ENCODE assay signal across 8 cellular contexts in the genomic region with DNA sequence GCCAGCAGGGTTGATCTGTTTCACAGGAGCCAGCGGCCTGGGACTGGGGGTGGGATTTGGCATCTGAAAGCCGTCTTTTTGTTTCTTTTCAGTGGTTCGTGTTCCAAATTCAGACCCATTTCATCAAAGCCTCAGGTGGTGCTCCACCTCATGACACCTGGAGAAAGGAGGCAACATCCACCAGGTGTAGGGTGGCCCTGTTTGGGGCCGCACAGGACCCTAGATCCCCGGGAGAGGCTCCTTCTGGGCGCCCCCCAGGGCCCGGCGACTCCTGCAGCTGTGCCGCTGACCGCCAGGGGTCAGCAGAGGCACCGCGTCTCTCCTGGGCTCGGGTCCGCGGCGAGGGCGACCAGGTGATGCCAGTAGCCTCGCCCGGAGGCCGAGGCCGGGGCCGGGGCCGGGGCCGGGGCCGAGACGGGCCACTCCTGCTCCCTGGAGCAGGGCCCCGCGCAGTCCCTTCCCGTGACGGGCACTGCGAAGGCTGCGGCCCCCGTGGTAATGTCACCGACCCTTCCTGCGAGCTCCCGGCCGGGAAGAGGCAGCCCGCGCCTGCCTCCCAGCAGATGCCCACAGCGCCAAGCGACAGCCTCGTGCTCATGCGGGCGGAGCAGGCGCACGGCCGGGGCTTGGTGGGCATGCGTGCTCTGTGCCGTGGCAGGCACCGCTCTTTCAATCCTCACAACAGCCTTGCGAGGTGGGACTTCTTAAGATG.
A peak's percentile ranks its signal among the peaks of the same experiment; 100 is the strongest.
DNase-seq lines count a peak whose midpoint lies in the region; ATAC-seq and TF ChIP-seq lines count a peak whose summit lies in the region.

No MANE protein-coding gene starts in this region.

- no peaks in the 10 kb centered on the region for H3K27me3 ChIP-seq in osteoblast (ENCODE audit: insufficient read depth, low read length)

- DNase-seq in activated gamma-delta T cell treated with Interleukin-2 at 50 U/mL for 16 hours, result peak; percentile 32
- no peak for DNase-seq in activated gamma-delta T cell (lab: John Stamatoyannopoulos, UW)
- peak; percentile 43 for DNase-seq in activated CD8-positive, alpha-beta T cell treated with anti-CD3 and anti-CD28 coated beads, Interleukin-2, amount 10 ng/mL, durations not matched to agents 7 days and 5 days
- DNase-seq in fibroblast of villous mesenchyme (ENCODE audit: low read depth), result peak; percentile 1
- DNase-seq in osteoblast (ENCODE audit: insufficient read length, low spot score, missing footprints), result peak; percentile 97
- DNase-seq in putamen (ENCODE audit: low spot score), result no peak

- no peaks in the 10 kb centered on the region for H3K4me1 Mint-ChIP-seq in activated CD8-positive, alpha-beta T cell treated with anti-CD3 and anti-CD28 coated beads, Interleukin-2, amount 10 ng/mL, durations not matched to agents 7 days and 5 days (ENCODE audit: low read depth)

- peak overlapping the region; percentile 65 for H2AFZ ChIP-seq in osteoblast (ENCODE audit: low read length)

- H3K4me1 ChIP-seq in osteoblast (ENCODE audit: insufficient read depth, low read length), result no peaks in the 10 kb centered on the region

- POLR2A ChIA-PET in activated CD8-positive, alpha-beta T cell treated with anti-CD3 and anti-CD28 coated beads, Interleukin-2, amount 10 ng/mL, durations not matched to agents 7 days and 5 days (lab: Charles Lee), result no interaction called here

- TF ChIP-seq CTCF in fibroblast of villous mesenchyme (IDR thresholded peaks at IDR 0.05; ENCODE audit: insufficient read depth, low read depth, low read length) (peak; percentile 65), osteoblast (IDR thresholded peaks at IDR 0.05; ENCODE audit: extremely low read depth, low read depth, low read length) (peak; percentile 69)

- no peaks in the 10 kb centered on the region for H3K27me3 Mint-ChIP-seq in activated CD8-positive, alpha-beta T cell treated with anti-CD3 and anti-CD28 coated beads, Interleukin-2, amount 10 ng/mL, durations not matched to agents 7 days and 5 days (ENCODE audit: low read depth)

- TF ChIP-seq RAD21 in Ishikawa (IDR thresholded peaks at IDR 0.05; ENCODE audit: low read depth), result peak; percentile 60

- TF ChIP-seq EP300 in Ishikawa (IDR thresholded peaks at IDR 0.05; ENCODE audit: borderline replicate concordance), result no peak

- no peaks in the 10 kb centered on the region for H3K36me3 Mint-ChIP-seq in activated CD8-positive, alpha-beta T cell treated with anti-CD3 and anti-CD28 coated beads, Interleukin-2, amount 10 ng/mL, durations not matched to agents 7 days and 5 days (ENCODE audit: low read depth)

- no peak overlapping the region for H3K27ac ChIP-seq in osteoblast (ENCODE audit: low read depth, low read length)

- H4K20me1 ChIP-seq in osteoblast (ENCODE audit: insufficient read depth, low read length), result no peaks in the 10 kb centered on the region

- H3K36me3 ChIP-seq in osteoblast (ENCODE audit: insufficient read depth, low read length), result no peaks in the 10 kb centered on the region

- no peaks in the 10 kb centered on the region for H3K79me2 ChIP-seq in osteoblast (ENCODE audit: insufficient read depth, low read length)

- CTCF ChIA-PET in activated CD8-positive, alpha-beta T cell treated with anti-CD3 and anti-CD28 coated beads, Interleukin-2, amount 10 ng/mL, durations not matched to agents 7 days and 5 days (lab: Charles Lee), result no interaction called here

- H3K4me3 ChIP-seq in fibroblast of villous mesenchyme (ENCODE audit: low read depth, low read length), result no peak overlapping the region
- peak overlapping the region; percentile 44 for H3K4me3 ChIP-seq in osteoblast (ENCODE audit: insufficient read depth, low read length)

- ATAC-seq in activated CD8-positive, alpha-beta T cell treated with anti-CD3 and anti-CD28 coated beads, Interleukin-2, amount 10 ng/mL, durations not matched to agents 7 days and 5 days, result peak; percentile 78
- no peak for ATAC-seq in HG03378 (IDR thresholded peaks at IDR 0.05; ENCODE audit: unreplicated experiment)

- H3K4me2 ChIP-seq in osteoblast (ENCODE audit: insufficient read depth, low read length), result peak overlapping the region; percentile 59

- no peak overlapping the region for H3K4me3 Mint-ChIP-seq in activated CD8-positive, alpha-beta T cell treated with anti-CD3 and anti-CD28 coated beads, Interleukin-2, amount 10 ng/mL, durations not matched to agents 7 days and 5 days

- no peaks in the 10 kb centered on the region for H3K9me3 Mint-ChIP-seq in activated CD8-positive, alpha-beta T cell treated with anti-CD3 and anti-CD28 coated beads, Interleukin-2, amount 10 ng/mL, durations not matched to agents 7 days and 5 days (ENCODE audit: insufficient read depth)

- H3K9me3 ChIP-seq in osteoblast (ENCODE audit: low read depth, low read length), result no peaks in the 10 kb centered on the region

- no peak overlapping the region for H3K27ac Mint-ChIP-seq in activated CD8-positive, alpha-beta T cell treated with anti-CD3 and anti-CD28 coated beads, Interleukin-2, amount 10 ng/mL, durations not matched to agents 7 days and 5 days

TF ChIP-seq in Ishikawa, 13 proteins besides CTCF, POLR2A, EP300 and RAD21:
- TF ChIP-seq TAF1 (IDR thresholded peaks at IDR 0.05; ENCODE audit: low read depth) (peak; percentile 12; the same call in 1 of the 2 replicates), ZBTB7A (IDR thresholded peaks at IDR 0.05; ENCODE audit: low read depth) (peak; percentile 62)
- TF ChIP-seq, protein P1, sequence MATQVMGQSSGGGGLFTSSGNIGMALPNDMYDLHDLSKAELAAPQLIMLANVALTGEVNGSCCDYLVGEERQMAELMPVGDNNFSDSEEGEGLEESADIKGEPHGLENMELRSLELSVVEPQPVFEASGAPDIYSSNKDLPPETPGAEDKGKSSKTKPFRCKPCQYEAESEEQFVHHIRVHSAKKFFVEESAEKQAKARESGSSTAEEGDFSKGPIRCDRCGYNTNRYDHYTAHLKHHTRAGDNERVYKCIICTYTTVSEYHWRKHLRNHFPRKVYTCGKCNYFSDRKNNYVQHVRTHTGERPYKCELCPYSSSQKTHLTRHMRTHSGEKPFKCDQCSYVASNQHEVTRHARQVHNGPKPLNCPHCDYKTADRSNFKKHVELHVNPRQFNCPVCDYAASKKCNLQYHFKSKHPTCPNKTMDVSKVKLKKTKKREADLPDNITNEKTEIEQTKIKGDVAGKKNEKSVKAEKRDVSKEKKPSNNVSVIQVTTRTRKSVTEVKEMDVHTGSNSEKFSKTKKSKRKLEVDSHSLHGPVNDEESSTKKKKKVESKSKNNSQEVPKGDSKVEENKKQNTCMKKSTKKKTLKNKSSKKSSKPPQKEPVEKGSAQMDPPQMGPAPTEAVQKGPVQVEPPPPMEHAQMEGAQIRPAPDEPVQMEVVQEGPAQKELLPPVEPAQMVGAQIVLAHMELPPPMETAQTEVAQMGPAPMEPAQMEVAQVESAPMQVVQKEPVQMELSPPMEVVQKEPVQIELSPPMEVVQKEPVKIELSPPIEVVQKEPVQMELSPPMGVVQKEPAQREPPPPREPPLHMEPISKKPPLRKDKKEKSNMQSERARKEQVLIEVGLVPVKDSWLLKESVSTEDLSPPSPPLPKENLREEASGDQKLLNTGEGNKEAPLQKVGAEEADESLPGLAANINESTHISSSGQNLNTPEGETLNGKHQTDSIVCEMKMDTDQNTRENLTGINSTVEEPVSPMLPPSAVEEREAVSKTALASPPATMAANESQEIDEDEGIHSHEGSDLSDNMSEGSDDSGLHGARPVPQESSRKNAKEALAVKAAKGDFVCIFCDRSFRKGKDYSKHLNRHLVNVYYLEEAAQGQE (IDR thresholded peaks at IDR 0.05; ENCODE audit: low read depth), result no peak

Comparison
In these comparisons a context has a peak if more than half of its experiments do, and no peak if none do; other contexts are left out.
1. DNase-seq: peak in activated gamma-delta T cell treated with Interleukin-2 at 50 U/mL for 16 hours (single experiment), activated CD8-positive, alpha-beta T cell treated with anti-CD3 and anti-CD28 coated beads, Interleukin-2, amount 10 ng/mL, durations not matched to agents 7 days and 5 days (single experiment), fibroblast of villous mesenchyme (single experiment) and osteoblast (single experiment); none in activated gamma-delta T cell (single experiment) and putamen (single experiment).